In the genomic region with DNA sequence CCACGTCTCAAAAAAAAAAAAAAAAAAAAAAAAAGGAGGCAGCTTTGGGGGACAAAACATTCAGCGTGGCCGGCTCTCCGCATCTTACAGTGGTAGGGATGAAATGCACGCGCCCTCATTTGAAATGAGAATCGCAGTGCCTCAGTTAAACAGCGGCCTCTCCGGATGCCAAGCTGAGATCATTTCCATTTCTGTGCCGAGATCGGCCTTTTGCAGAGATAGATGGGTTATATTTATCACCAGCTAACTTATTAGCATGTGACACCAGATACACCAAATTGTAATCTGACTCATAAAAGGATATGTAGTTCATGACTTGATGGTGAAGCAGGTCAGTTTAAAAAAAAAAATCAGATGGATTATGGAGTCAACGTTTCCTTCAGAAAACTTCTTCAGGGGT, we compare ENCODE assay signal across 13 cellular contexts.
"Had no signal": no experiment of that assay in that cellular context is flagged by ENCODE, and none has a peak within 500 bp of the region (broad histone marks: within the 10 kb centered on the region; RNA-seq: fewer than 3 reads in every experiment).

No MANE protein-coding gene starts in this region.

- H3K36me3 ChIP-seq: breast epithelium, neural progenitor cell, ovary, tibial artery had no signal

- FAIRE-seq: keratinocyte had no signal

- H3K27me3 Mint-ChIP-seq: activated naive CD8-positive, alpha-beta T cell treated with anti-CD3 and anti-CD28 coated beads, Interleukin-2, amount 10 ng/mL, durations not matched to agents 7 days and 5 days had no signal

- H3K9me3 Mint-ChIP-seq: activated naive CD8-positive, alpha-beta T cell treated with anti-CD3 and anti-CD28 coated beads, Interleukin-2, amount 10 ng/mL, durations not matched to agents 7 days and 5 days; neural progenitor cell; T-helper 2 cell treated with Interferon-gamma antibody and Interleukin-4, amounts not matched to agents 5 μg/mL and 100 μg/mL, for 36 hours had no signal

- H3K27ac Mint-ChIP-seq: activated naive CD8-positive, alpha-beta T cell treated with anti-CD3 and anti-CD28 coated beads, Interleukin-2, amount 10 ng/mL, durations not matched to agents 7 days and 5 days; T-helper 2 cell treated with Interferon-gamma antibody and Interleukin-4, amounts not matched to agents 5 μg/mL and 100 μg/mL, for 36 hours had no signal

- DNase-seq: activated CD4-positive, alpha-beta T cell treated with anti-CD3 and anti-CD28 coated beads, Interleukin-2, amount 50 U/mL, for 48 hours; activated CD4-positive, CD25-positive, alpha-beta regulatory T cell treated with anti-CD3 and anti-CD28 coated beads, Interleukin-2, amount 50 U/mL, for 72 hours; activated gamma-delta T cell; activated naive CD8-positive, alpha-beta T cell treated with anti-CD3 and anti-CD28 coated beads, Interleukin-2, amount 10 ng/mL, durations not matched to agents 7 days and 5 days; activated T-cell treated with anti-CD3 and anti-CD28 coated beads, Interleukin-2, amount 50 U/mL, for 48 hours; foreskin melanocyte; ovary; tibial artery had no signal

- H3K27me3 ChIP-seq: breast epithelium, neural progenitor cell, ovary, tibial artery had no signal

- H3K4me3 Mint-ChIP-seq: activated naive CD8-positive, alpha-beta T cell treated with anti-CD3 and anti-CD28 coated beads, Interleukin-2, amount 10 ng/mL, durations not matched to agents 7 days and 5 days; neural progenitor cell; T-helper 2 cell treated with Interferon-gamma antibody and Interleukin-4, amounts not matched to agents 5 μg/mL and 100 μg/mL, for 36 hours had no signal

- H3K9ac ChIP-seq: neural progenitor cell had no signal

- H3K4me3 ChIP-seq: breast epithelium, neural progenitor cell, ovary, smooth muscle cell, tibial artery had no signal

- H3K9me3 ChIP-seq: breast epithelium, ovary, tibial artery had no signal

- H3K4me1 ChIP-seq: breast epithelium had no signal

- H3K27ac ChIP-seq: breast epithelium, ovary, tibial artery had no signal

- H3K36me3 Mint-ChIP-seq: activated naive CD8-positive, alpha-beta T cell treated with anti-CD3 and anti-CD28 coated beads, Interleukin-2, amount 10 ng/mL, durations not matched to agents 7 days and 5 days; neural progenitor cell had no signal

- H2AFZ ChIP-seq: neural progenitor cell had no signal

- H3K4me2 ChIP-seq: neural progenitor cell, smooth muscle cell had no signal
